Comparison of ENCODE assay signal across 17 cellular contexts in the genomic region with DNA sequence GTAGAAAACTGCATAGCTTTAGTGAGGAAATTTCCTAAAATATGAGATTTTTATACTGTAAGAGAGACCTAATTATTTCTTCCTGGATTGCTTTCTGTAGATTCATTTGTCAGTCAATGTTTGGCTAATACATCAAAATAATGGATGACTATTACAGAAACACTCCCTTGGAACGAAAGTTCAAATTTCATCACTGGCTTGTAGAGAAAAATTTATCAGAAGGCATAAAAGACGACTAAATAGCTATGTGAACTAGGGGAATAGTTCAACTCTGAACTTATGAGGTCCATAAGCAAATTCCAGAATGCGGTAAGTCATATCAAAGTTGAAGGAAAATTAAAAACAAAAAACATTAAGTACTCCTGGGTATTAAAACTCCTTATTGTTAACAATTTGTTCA. TPM values are rescaled to one million over a fixed set of nuclear protein-coding genes. Genes with fewer than 3 reads are reported as not detected.
DNase-seq lines count a peak whose midpoint lies in the region; ATAC-seq and TF ChIP-seq lines count a peak whose summit lies in the region.
"Had no signal": no experiment of that assay in that cellular context is flagged by ENCODE, and none has a peak within 500 bp of the region (broad histone marks: within the 10 kb centered on the region; RNA-seq: fewer than 3 reads in every experiment).

No MANE protein-coding gene starts in this region.

- DNase-seq in M059J (ENCODE audit: low read depth) (peak; percentile 16), choroid plexus epithelial cell (ENCODE audit: low read depth) (peak; percentile 94), lung microvascular endothelial cell (ENCODE audit: low read depth in 2 of 2) (peak; percentile 2 to 31), tibial artery (no peak), DMS53 (lab: John Stamatoyannopoulos, UW) (no peak), HuH-7.5 (ENCODE audit: low spot score) (no peak)
- DNase-seq: activated T-cell treated with anti-CD3 and anti-CD28 coated beads, Interleukin-2, amount 50 U/mL, for 24 hours; body of pancreas; CD8-positive, alpha-beta memory T cell; islet precursor cell; NCI-H1417; NCI-H774; SHP77; WERI-Rb-1 had no signal

- peaks cover 11 to 34% (median 15%) of the 10 kb centered on the region in 3 donors for H3K36me3 ChIP-seq in tibial artery

- ATAC-seq in HG03460 (IDR thresholded peaks at IDR 0.05; ENCODE audit: unreplicated experiment), result no peak
- ATAC-seq: stimulated activated effector memory CD8-positive, alpha-beta T cell treated with anti-CD3 and anti-CD28 coated beads, Interleukin-12 subunit alpha, Interleukin-12 subunit beta, amount 100 ng/mL, for 72 hours had no signal

- no peaks in the 10 kb centered on the region for H3K9me3 ChIP-seq in tibial artery
- H3K9me3 ChIP-seq: body of pancreas had no signal

- H3K27me3 ChIP-seq in tibial artery, result no peaks in the 10 kb centered on the region
- H3K27me3 ChIP-seq: body of pancreas, neural progenitor cell had no signal

- TF ChIP-seq CTCF in choroid plexus epithelial cell (conservative IDR thresholded peaks at IDR 0.05; ENCODE audit: low read depth, low read length) (no peak), tibial artery (IDR thresholded peaks at IDR 0.05) (no peak)

- peaks cover 0 to 27% (median 3%) of the 10 kb centered on the region in 4 donors for H3K4me1 ChIP-seq in tibial artery
- H3K4me1 ChIP-seq: body of pancreas, neural progenitor cell had no signal

- peak overlapping the region; percentile 48 to 64 for H3K27ac ChIP-seq in tibial artery
- H3K27ac ChIP-seq: neural progenitor cell, WERI-Rb-1 had no signal

- intact Hi-C loops in tibial artery (cut with DNase I; ENCODE audit: low total_unique reads), result no loop called here

- H3K4me3 ChIP-seq in choroid plexus epithelial cell (ENCODE audit: low read depth, low read length) (no peak overlapping the region), tibial artery (no peak overlapping the region)
- H3K4me3 ChIP-seq: body of pancreas, neural progenitor cell had no signal

RNA-seq across cellular contexts. Expression of gene WNT2B, which starts 36.0 kb away (rescaled TPM):
- under 0.01 and 0.02 TPM in 2 replicates for total RNA-seq in M059J (2014; rRNA removed; shearing (Covaris generic))
- 0.44 and 0.79 TPM in 2 replicates for total RNA-seq in lung microvascular endothelial cell

Comparison
In these comparisons a context has a peak if more than half of its experiments do, and no peak if none do; other contexts are left out.
1. DNase-seq: peak in M059J (single experiment), choroid plexus epithelial cell (single experiment) and lung microvascular endothelial cell (2 of 2); none in tibial artery (0 of 2), DMS53 (single experiment) and HuH-7.5 (single experiment).